23 cellular contexts compared by ENCODE assay signal in the genomic region with DNA sequence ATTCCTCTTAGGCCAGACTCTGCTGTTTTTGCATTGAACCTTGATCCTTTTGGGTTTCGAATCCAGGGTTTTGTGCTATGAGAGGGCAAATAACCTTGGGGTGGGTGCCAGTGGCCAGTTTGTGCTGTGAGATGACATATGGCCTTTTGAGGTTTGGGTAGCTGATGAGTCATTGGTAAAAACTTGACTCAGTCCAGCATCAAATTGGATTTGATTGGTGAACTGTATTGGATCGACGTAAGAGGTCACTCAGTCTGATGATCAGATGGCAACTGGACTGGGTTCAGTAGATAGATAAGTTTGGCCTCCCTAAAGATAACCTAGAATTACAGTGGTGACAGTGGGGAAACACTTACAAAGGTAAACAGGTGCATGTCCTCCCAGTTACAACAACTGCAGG. TPM values are rescaled to one million over a fixed set of nuclear protein-coding genes. Genes with fewer than 3 reads are reported as not detected.
"Had no signal": no experiment of that assay in that cellular context is flagged by ENCODE, and none has a peak within 500 bp of the region (broad histone marks: within the 10 kb centered on the region; RNA-seq: fewer than 3 reads in every experiment).

No MANE protein-coding gene starts in this region.

- DNase-seq: activated CD4-positive, alpha-beta T cell treated with anti-CD3 and anti-CD28 coated beads for 4 hours; activated CD8-positive, alpha-beta memory T cell treated with anti-CD3 and anti-CD28 coated beads, Interleukin-2, amount 50 U/mL, for 4 hours; activated CD8-positive, alpha-beta T cell treated with anti-CD3 and anti-CD28 coated beads for 36 hours; activated naive CD4-positive, alpha-beta T cell treated with Interleukin-2 at 50 U/mL for 16 hours; activated T-cell treated with anti-CD3 and anti-CD28 coated beads, Interleukin-2, amount 50 U/mL, for 72 hours; colonic mucosa; effector memory CD4-positive, alpha-beta T cell; hypothalamus; kidney glomerular epithelial cell; stimulated activated CD4-positive, alpha-beta T cell treated with anti-CD3 and anti-CD28 coated beads, Interleukin-15, amount 100 ng/mL, for 24 hours; stimulated activated CD4-positive, alpha-beta T cell treated with anti-CD3 and anti-CD28 coated beads, Interleukin-4, amount 100 ng/mL, for 4 hours; stomach; thyroid gland; WERI-Rb-1 had no signal

- FAIRE-seq: urothelium cell line had no signal

- ATAC-seq: activated CD8-positive, alpha-beta T cell treated with anti-CD3 and anti-CD28 coated beads for 36 hours; activated T-cell treated with anti-CD3 and anti-CD28 coated beads, Interleukin-2, amount 50 U/mL, for 72 hours had no signal

- H3K27me3 ChIP-seq: colonic mucosa, stomach, thyroid gland had no signal

- H3K4me3 ChIP-seq: colonic mucosa, stomach, thyroid gland had no signal

- H3K27ac Mint-ChIP-seq: activated CD8-positive, alpha-beta T cell treated with anti-CD3 and anti-CD28 coated beads for 36 hours; activated T-cell treated with anti-CD3 and anti-CD28 coated beads, Interleukin-2, amount 50 U/mL, for 72 hours had no signal

- H3K4me3 Mint-ChIP-seq: activated CD8-positive, alpha-beta T cell treated with anti-CD3 and anti-CD28 coated beads for 36 hours; activated T-cell treated with anti-CD3 and anti-CD28 coated beads, Interleukin-2, amount 50 U/mL, for 72 hours had no signal

- H3K4me1 ChIP-seq: colonic mucosa, stomach had no signal

- H3K36me3 ChIP-seq: colonic mucosa, stomach, thyroid gland, WERI-Rb-1 had no signal

- H3K27ac ChIP-seq: colonic mucosa, stomach, thyroid gland, WERI-Rb-1 had no signal

- H3K9me3 Mint-ChIP-seq: activated T-cell treated with anti-CD3 and anti-CD28 coated beads, Interleukin-2, amount 50 U/mL, for 72 hours had no signal

- H3K9me3 ChIP-seq: colonic mucosa, thyroid gland had no signal

RNA-seq across cellular contexts. Expression of a gene that starts 41.0 kb away (rescaled TPM):
- total RNA-seq: activated CD8-positive, alpha-beta T cell treated with anti-CD3 and anti-CD28 coated beads for 36 hours; cardiac septum; colonic mucosa; fibroblast of villous mesenchyme; lower leg skin; mesenteric fat pad; osteoblast; pulmonary artery endothelial cell; skeletal muscle tissue; stomach; thyroid gland had no signal
- polyA plus RNA-seq: neural cell, stomach had no signal
